ENCODE assay signal across 14 cellular contexts in the genomic region with DNA sequence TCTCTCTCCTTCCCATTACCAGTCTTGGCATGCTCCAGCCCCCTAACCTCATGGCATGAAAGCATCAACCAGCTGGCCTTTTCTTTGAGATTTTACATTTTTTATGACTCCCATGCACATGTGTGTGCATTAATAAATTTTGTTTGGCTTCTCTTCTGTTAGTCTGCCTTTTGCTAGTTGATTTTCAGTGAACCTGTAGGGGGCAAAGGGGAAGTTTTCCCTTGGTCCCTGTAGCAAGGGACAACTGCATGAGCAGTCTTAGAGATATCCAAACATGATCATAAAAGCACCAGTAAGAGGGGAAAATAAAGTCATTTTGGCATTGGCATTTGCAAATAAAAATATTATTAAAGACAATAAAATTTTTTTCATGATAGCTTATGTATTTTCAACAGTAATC.
DNase-seq lines count a peak whose midpoint lies in the region; ATAC-seq and TF ChIP-seq lines count a peak whose summit lies in the region.
"Had no signal": no experiment of that assay in that cellular context is flagged by ENCODE, and none has a peak within 500 bp of the region (broad histone marks: within the 10 kb centered on the region; RNA-seq: fewer than 3 reads in every experiment).

No MANE protein-coding gene starts in this region.

- H3K4me3 Mint-ChIP-seq in effector memory CD8-positive, alpha-beta T cell, result no peak overlapping the region
- no peak overlapping the region for H3K4me3 Mint-ChIP-seq in activated CD8-positive, alpha-beta T cell treated with anti-CD3 and anti-CD28 coated beads, Interleukin-2, amount 10 ng/mL, durations not matched to agents 7 days and 5 days
- H3K4me3 Mint-ChIP-seq: activated CD8-positive, alpha-beta memory T cell treated with anti-CD3 and anti-CD28 coated beads, Interleukin-2, amount 10 ng/mL, durations not matched to agents 7 days and 5 days had no signal

- H3K4me1 Mint-ChIP-seq in effector memory CD8-positive, alpha-beta T cell (ENCODE audit: low read depth in 2 of 2), result peaks cover 0 to 2% of the 10 kb centered on the region in 2 donors
- H3K4me1 Mint-ChIP-seq in activated CD8-positive, alpha-beta T cell treated with anti-CD3 and anti-CD28 coated beads, Interleukin-2, amount 10 ng/mL, durations not matched to agents 7 days and 5 days (ENCODE audit: low read depth), result no peaks in the 10 kb centered on the region
- H3K4me1 Mint-ChIP-seq: activated CD8-positive, alpha-beta memory T cell treated with anti-CD3 and anti-CD28 coated beads, Interleukin-2, amount 10 ng/mL, durations not matched to agents 7 days and 5 days had no signal

- H3K4me3 ChIP-seq in GM12865 (ENCODE audit: low read depth, low read length) (no peak overlapping the region), NB4 (ENCODE audit: low read depth, low read length) (no peak overlapping the region), fibroblast of lung (replicated peaks in 1 of 4; ENCODE audit: control extremely low read depth in 1 of 4, insufficient read depth in 1 of 4, low read depth in 3 of 4, low read length in 4 of 4) (no peak overlapping the region), dorsolateral prefrontal cortex (no peak overlapping the region)
- H3K4me3 ChIP-seq: mucosa of descending colon had no signal

- no peaks in the 10 kb centered on the region for H3K9me3 ChIP-seq in fibroblast of lung (ENCODE audit: control insufficient read depth, insufficient read depth, low read depth, low read length)
- H3K9me3 ChIP-seq: mucosa of descending colon had no signal

- intact Hi-C loops in dorsolateral prefrontal cortex (cut with DNase I), result no loop called here

- H4K20me1 ChIP-seq in fibroblast of lung (ENCODE audit: control insufficient read depth, extremely low read depth, insufficient read depth, low read length), result no peaks in the 10 kb centered on the region

- H3K36me3 ChIP-seq in fibroblast of lung (ENCODE audit: control insufficient read depth, insufficient read depth, low read length), result no peaks in the 10 kb centered on the region

- no peak overlapping the region for H3K27ac ChIP-seq in fibroblast of lung (ENCODE audit: insufficient read depth, low read length)
- H3K27ac ChIP-seq in dorsolateral prefrontal cortex, result no peak overlapping the region

- H3K9me3 Mint-ChIP-seq in effector memory CD8-positive, alpha-beta T cell, result no peaks in the 10 kb centered on the region
- H3K9me3 Mint-ChIP-seq in activated CD8-positive, alpha-beta T cell treated with anti-CD3 and anti-CD28 coated beads, Interleukin-2, amount 10 ng/mL, durations not matched to agents 7 days and 5 days (ENCODE audit: insufficient read depth), result no peaks in the 10 kb centered on the region

- CTCF ChIA-PET in activated CD8-positive, alpha-beta T cell treated with anti-CD3 and anti-CD28 coated beads, Interleukin-2, amount 10 ng/mL, durations not matched to agents 7 days and 5 days (lab: Charles Lee), result interaction anchor here (1.1 to 2.0 kb wide), 2 partner anchors 9 to 77 kb away, joined by 3 to 5 read pairs; no protein-coding TSS in a partner anchor

- H3K9ac ChIP-seq in fibroblast of lung (ENCODE audit: insufficient read depth, low read length), result no peak overlapping the region

- TF ChIP-seq POLR2A in NB4 (IDR thresholded peaks at IDR 0.05; ENCODE audit: extremely low read depth, insufficient read length), result no peak

- H3K27me3 ChIP-seq in fibroblast of lung (ENCODE audit: control insufficient read depth, insufficient read depth, low read length) (no peaks in the 10 kb centered on the region), dorsolateral prefrontal cortex (no peaks in the 10 kb centered on the region)

- H3K4me2 ChIP-seq in fibroblast of lung (ENCODE audit: extremely low read depth, insufficient read depth, low read length), result no peak overlapping the region

- no peaks in the 10 kb centered on the region for H3K4me1 ChIP-seq in fibroblast of lung (ENCODE audit: control insufficient read depth, extremely low read depth, insufficient read depth, low read length)

- POLR2A ChIA-PET in activated CD8-positive, alpha-beta T cell treated with anti-CD3 and anti-CD28 coated beads, Interleukin-2, amount 10 ng/mL, durations not matched to agents 7 days and 5 days (lab: Charles Lee), result no interaction called here

- no peaks in the 10 kb centered on the region for H3K27me3 Mint-ChIP-seq in effector memory CD8-positive, alpha-beta T cell
- no peaks in the 10 kb centered on the region for H3K27me3 Mint-ChIP-seq in activated CD8-positive, alpha-beta T cell treated with anti-CD3 and anti-CD28 coated beads, Interleukin-2, amount 10 ng/mL, durations not matched to agents 7 days and 5 days (ENCODE audit: low read depth)
- H3K27me3 Mint-ChIP-seq: activated CD8-positive, alpha-beta memory T cell treated with anti-CD3 and anti-CD28 coated beads, Interleukin-2, amount 10 ng/mL, durations not matched to agents 7 days and 5 days had no signal

- H3K36me3 Mint-ChIP-seq in effector memory CD8-positive, alpha-beta T cell (ENCODE audit: insufficient read depth), result no peaks in the 10 kb centered on the region
- no peaks in the 10 kb centered on the region for H3K36me3 Mint-ChIP-seq in activated CD8-positive, alpha-beta T cell treated with anti-CD3 and anti-CD28 coated beads, Interleukin-2, amount 10 ng/mL, durations not matched to agents 7 days and 5 days (ENCODE audit: low read depth)

- no peaks in the 10 kb centered on the region for H3K79me2 ChIP-seq in fibroblast of lung (ENCODE audit: control insufficient read depth, insufficient read depth, low read length)

- no peak for DNase-seq in GM12865 (ENCODE audit: low read depth)
- peak; percentile 19 for DNase-seq in NB4 (ENCODE audit: low read depth)
- DNase-seq in fibroblast of lung (ENCODE audit: low read depth in 2 of 2), result no peak
- DNase-seq in effector memory CD8-positive, alpha-beta T cell, result no peak
- no peak for DNase-seq in dorsolateral prefrontal cortex
- DNase-seq in dedifferentiated amniotic fluid mesenchymal stem cell (ENCODE audit: extremely low spot score), result no peak
- no peak for DNase-seq in activated CD8-positive, alpha-beta T cell treated with anti-CD3 and anti-CD28 coated beads, Interleukin-2, amount 10 ng/mL, durations not matched to agents 7 days and 5 days
- DNase-seq: activated CD8-positive, alpha-beta memory T cell treated with anti-CD3 and anti-CD28 coated beads, Interleukin-2, amount 10 ng/mL, durations not matched to agents 7 days and 5 days; caudate nucleus; DMS79; mucosa of descending colon; NCI-H187 treated with DMSO at 0.1 percent for 48 hours; SHP77 treated with DMSO at 0.1 percent for 48 hours had no signal

- TF ChIP-seq CTCF in GM12865 (IDR thresholded peaks at IDR 0.05; ENCODE audit: insufficient read depth, low read depth, low read length, missing control alignments) (peak; percentile 15), NB4 (IDR thresholded peaks at IDR 0.05; ENCODE audit: low read depth, low read length) (no peak), fibroblast of lung (conservative IDR thresholded peaks at IDR 0.05 in 1 of 2, IDR thresholded peaks at IDR 0.05 in 1 of 2; ENCODE audit: low read depth in 1 of 2, low read length in 2 of 2) (peak; percentile 19 to 21), dorsolateral prefrontal cortex (IDR thresholded peaks at IDR 0.05 in 54 of 56, conservative IDR thresholded peaks at IDR 0.05 in 2 of 56; ENCODE audit: low read depth in 1 of 56, partially characterized antibody in 56 of 56) (peak in 2 of 56 donors; percentile 10 to 16)

- peak overlapping the region in 1 of 2 donors; percentile 47 for H3K27ac Mint-ChIP-seq in effector memory CD8-positive, alpha-beta T cell
- no peak overlapping the region for H3K27ac Mint-ChIP-seq in activated CD8-positive, alpha-beta T cell treated with anti-CD3 and anti-CD28 coated beads, Interleukin-2, amount 10 ng/mL, durations not matched to agents 7 days and 5 days
- H3K27ac Mint-ChIP-seq: activated CD8-positive, alpha-beta memory T cell treated with anti-CD3 and anti-CD28 coated beads, Interleukin-2, amount 10 ng/mL, durations not matched to agents 7 days and 5 days had no signal

- peak; percentile 32 for ATAC-seq in GM21529 (IDR thresholded peaks at IDR 0.05; ENCODE audit: unreplicated experiment)
- no peak for ATAC-seq in effector memory CD8-positive, alpha-beta T cell (replicated peaks)
- ATAC-seq in activated CD8-positive, alpha-beta T cell treated with anti-CD3 and anti-CD28 coated beads, Interleukin-2, amount 10 ng/mL, durations not matched to agents 7 days and 5 days, result no peak
- ATAC-seq: activated CD8-positive, alpha-beta memory T cell treated with anti-CD3 and anti-CD28 coated beads, Interleukin-2, amount 10 ng/mL, durations not matched to agents 7 days and 5 days; mucosa of descending colon had no signal

- H2AFZ ChIP-seq in fibroblast of lung (ENCODE audit: low read length), result no peak overlapping the region
